In genomic region chr4:70705146-70705855, GRCh38 we compare ENCODE assay signal across 1 cellular context.
TF ChIP-seq lines count a peak whose summit lies in the region.

No MANE protein-coding gene starts in this region.

TF ChIP-seq in K562, 482 proteins besides CTCF, POLR2A, EP300 and RAD21 (continued from another document and continues in another):
- TF ChIP-seq ZBTB26 (CRISPR knock-in tag; IDR thresholded peaks at IDR 0.05) (no peak), NONO (IDR thresholded peaks at IDR 0.05; ENCODE audit: low read depth in 2 of 2, low read length in 1 of 2) (0 out of 4 replicates have a peak, but pooled peaks of 1 of the 2 experiments have one; percentile 31), ZNF778 (CRISPR knock-in tag; IDR thresholded peaks at IDR 0.05) (no peak), CREB3 (tag; conservative IDR thresholded peaks at IDR 0.05; ENCODE audit: low read depth) (0 out of 2 replicates have a peak, but pooled peaks have one; percentile 48), NR2C2 (CRISPR knock-in tag; IDR thresholded peaks at IDR 0.05) (0 out of 2 replicates have a peak, but pooled peaks have one; percentile 13), NR2C2 (tag; IDR thresholded peaks at IDR 0.05) (peak; percentile 64; the same call in 1 of the 2 replicates), ZBTB11 (CRISPR knock-in tag; IDR thresholded peaks at IDR 0.05) (0 out of 6 replicates have a peak, but pooled peaks of 1 of the 3 experiments have one; percentile 14), ZNF395 (CRISPR knock-in tag; IDR thresholded peaks at IDR 0.05) (peak; percentile 81), PRDM10 (IDR thresholded peaks at IDR 0.05; ENCODE audit: partially characterized antibody) (peak; percentile 60), E2F3 (CRISPR knock-in tag; IDR thresholded peaks at IDR 0.05) (peak; percentile 65; the same call in 1 of the 2 replicates), TAF1 (IDR thresholded peaks at IDR 0.05; ENCODE audit: control insufficient read depth, extremely low read depth, insufficient read depth, low read length, severe bottlenecking) (peak; percentile 38), CCNT2 (IDR thresholded peaks at IDR 0.05; ENCODE audit: borderline replicate concordance, extremely low read depth, insufficient read length, low read depth, low read length) (peak; percentile 49), HOXB6 (CRISPR knock-in tag; IDR thresholded peaks at IDR 0.05; ENCODE audit: borderline replicate concordance) (no peak), ELK3 (CRISPR knock-in tag; IDR thresholded peaks at IDR 0.05) (0 out of 2 replicates have a peak, but pooled peaks have one; percentile 13), KLF1 (tag; IDR thresholded peaks at IDR 0.05) (peak; percentile 27; the same call in 1 of the 2 replicates), TGIF2 (CRISPR knock-in tag; IDR thresholded peaks at IDR 0.05) (no peak), PBX2 (CRISPR knock-in tag; IDR thresholded peaks at IDR 0.05; ENCODE audit: low read depth) (no peak), PBX2 (tag; conservative IDR thresholded peaks at IDR 0.05; ENCODE audit: low read depth) (no peak), KLF6 (CRISPR knock-in tag; IDR thresholded peaks at IDR 0.05; ENCODE audit: borderline replicate concordance) (peak; percentile 71; the same call in 1 of the 2 replicates), MAX (CRISPR knock-in tag; IDR thresholded peaks at IDR 0.05) (peak; percentile 88), USF1 (CRISPR knock-in tag; IDR thresholded peaks at IDR 0.05) (peak; percentile 61), NR2C1 (IDR thresholded peaks at IDR 0.05) (no peak), NR2C1 (tag; IDR thresholded peaks at IDR 0.05) (peak; percentile 37; the same call in 1 of the 2 replicates), CXXC5 (CRISPR knock-in tag; IDR thresholded peaks at IDR 0.05) (peak; percentile 81), GTF3C2 (IDR thresholded peaks at IDR 0.05; ENCODE audit: borderline replicate concordance, extremely low read depth, insufficient read length) (no peak), HNRNPLL (IDR thresholded peaks at IDR 0.05; ENCODE audit: low read depth, low read length, poor library complexity, severe bottlenecking) (peak; percentile 67), TEAD4 (IDR thresholded peaks at IDR 0.05; ENCODE audit: low read length) (peak; percentile 5; the same call in 1 of the 2 replicates), TEAD4 (CRISPR knock-in tag; IDR thresholded peaks at IDR 0.05; ENCODE audit: borderline replicate concordance) (no peak), ZHX1 (conservative IDR thresholded peaks at IDR 0.05; ENCODE audit: low read length) (no peak), PPARD (CRISPR knock-in tag; IDR thresholded peaks at IDR 0.05) (no peak)
